ENCODE assay signal across 3 cellular contexts in genomic region chr10:58206251-58206650, GRCh38.
"Had no signal": no experiment of that assay in that cellular context is flagged by ENCODE, and none has a peak within 500 bp of the region (broad histone marks: within the 10 kb centered on the region; RNA-seq: fewer than 3 reads in every experiment).

No MANE protein-coding gene starts in this region.

- ATAC-seq: GM12878 had no signal

- DNase-seq: GDM1, GF-D8 had no signal

- H3K4me3 ChIP-seq: GM12878 had no signal
